ENCODE assay signal across 8 cellular contexts in genomic region chr16:58127033-58127556, GRCh38. TPM values are rescaled to one million over a fixed set of nuclear protein-coding genes. Genes with fewer than 3 reads are reported as not detected.
DNase-seq lines count a peak whose midpoint lies in the region; ATAC-seq, FAIRE-seq and TF ChIP-seq lines count a peak whose summit lies in the region.

No MANE protein-coding gene starts in this region.

- TF ChIP-seq CTCF in BE2C (IDR thresholded peaks at IDR 0.05; ENCODE audit: low read depth, low read length) (peak; percentile 56), GM13976 (IDR thresholded peaks at IDR 0.05; ENCODE audit: borderline replicate concordance, control extremely low read depth, extremely low read depth, insufficient read depth, missing control alignments) (peak; percentile 35), Peyer's patch (IDR thresholded peaks at IDR 0.05) (peak in 5 of 6 experiments; percentile 6 to 48 (median 40)), colonic mucosa (IDR thresholded peaks at IDR 0.05) (no peak)

- no peak for TF ChIP-seq POLR2A in Peyer's patch (IDR thresholded peaks at IDR 0.05)

- peak overlapping the region; percentile 93 for H3K4me3 ChIP-seq in BE2C (ENCODE audit: low read depth, low read length)
- H3K4me3 ChIP-seq in Peyer's patch = peak overlapping the region in 1 of 4 donors; percentile 94
- H3K4me3 ChIP-seq in colonic mucosa = no peak overlapping the region
- no peak overlapping the region for H3K4me3 ChIP-seq in mucosa of stomach (ENCODE audit: low read length)

- H3K9me3 ChIP-seq in BE2C (no peaks in the 10 kb centered on the region), Peyer's patch (no peaks in the 10 kb centered on the region), colonic mucosa (no peaks in the 10 kb centered on the region), mucosa of stomach (ENCODE audit: control insufficient read depth, low read length) (no peaks in the 10 kb centered on the region)

- in situ Hi-C loops in GM13976 (cut with MboI; ENCODE audit: low sequenced_read_pairs, unreplicated experiment) = loop anchor here (10.0 kb wide), 1 partner anchor 112 kb away; no protein-coding TSS in a partner anchor

- ATAC-seq in HG03342 (IDR thresholded peaks at IDR 0.05; ENCODE audit: unreplicated experiment) (no peak), GM21526 (IDR thresholded peaks at IDR 0.05; ENCODE audit: low FRiP score, unreplicated experiment) (no peak)

- H3K9ac ChIP-seq in colonic mucosa (ENCODE audit: low read depth in 2 of 2, low read length in 2 of 2) = peak overlapping the region; percentile 37 to 93
- H3K9ac ChIP-seq in mucosa of stomach (ENCODE audit: low read length) = peak overlapping the region; percentile 45

- no peaks in the 10 kb centered on the region for H3K36me3 ChIP-seq in BE2C
- H3K36me3 ChIP-seq in Peyer's patch = no peaks in the 10 kb centered on the region
- no peaks in the 10 kb centered on the region for H3K36me3 ChIP-seq in colonic mucosa
- no peaks in the 10 kb centered on the region for H3K36me3 ChIP-seq in mucosa of stomach (ENCODE audit: control insufficient read depth, insufficient read depth, low read length)

- H3K27ac ChIP-seq in Peyer's patch (peak overlapping the region; percentile 14 to 92 (median 64)), colonic mucosa (no peak overlapping the region)

- H3K4me1 ChIP-seq in BE2C (peaks cover 14% of the 10 kb centered on the region; the same call in 1 of the 2 replicates), Peyer's patch (peaks cover 0 to 62% (median 4%) of the 10 kb centered on the region in 4 donors), colonic mucosa (peaks cover 29% of the 10 kb centered on the region), mucosa of stomach (ENCODE audit: control insufficient read depth, insufficient read depth, low read length) (peaks cover 25% of the 10 kb centered on the region)

- intact Hi-C loops in colonic mucosa (cut with DNase I) = no loop called here

- H3K27me3 ChIP-seq in BE2C = no peaks in the 10 kb centered on the region
- H3K27me3 ChIP-seq in Peyer's patch = no peaks in the 10 kb centered on the region
- no peaks in the 10 kb centered on the region for H3K27me3 ChIP-seq in colonic mucosa
- no peaks in the 10 kb centered on the region for H3K27me3 ChIP-seq in mucosa of stomach (ENCODE audit: control insufficient read depth, insufficient read depth, low read length)

- FAIRE-seq in RCC 7860 (lab: Jason Lieb, UNC) = no peak

- DNase-seq in BE2C (no peak), GM13976 (ENCODE audit: low spot score) (no peak), Peyer's patch (peak in 1 of 3 donors; percentile 36), colonic mucosa (no peak), RCC 7860 (ENCODE audit: low spot score) (no peak)

RNA-seq across cellular contexts. Expression of gene CFAP20, which starts 2.1 kb away (rescaled TPM):
- polyA plus RNA-seq in BE2C (2012; ENCODE audit: insufficient read depth, insufficient read length, low read depth) = 209 TPM
- total RNA-seq in Peyer's patch (10 to 100 TPM in 3 of 4 donors, 1 to 10 TPM in 1; 5.8 to 47.7 (median 31.1) TPM), colonic mucosa (10 to 100 TPM; 26.7 to 32.1 TPM)
